22 cellular contexts compared by ENCODE assay signal in the genomic region with DNA sequence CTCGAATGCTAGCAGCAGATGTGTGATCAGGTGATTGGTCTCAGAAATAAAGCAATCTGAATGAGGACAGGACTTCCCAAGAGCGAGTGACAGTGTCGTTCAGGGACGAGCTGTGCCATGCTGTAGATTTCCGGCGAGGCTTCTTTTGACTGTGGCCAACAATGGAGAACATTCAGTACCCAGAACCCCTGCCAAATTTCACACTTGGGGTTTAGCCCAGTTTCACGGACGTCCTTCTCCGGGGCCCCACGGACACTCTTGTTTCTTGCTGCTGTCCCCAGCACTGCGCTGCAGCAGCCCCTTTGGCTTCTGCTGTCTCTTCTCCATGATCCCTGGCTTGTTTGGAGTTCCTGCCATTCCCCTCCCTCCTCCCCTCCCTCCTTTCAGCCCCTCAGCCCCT.
DNase-seq lines count a peak whose midpoint lies in the region; FAIRE-seq and TF ChIP-seq lines count a peak whose summit lies in the region.
"Had no signal": no experiment of that assay in that cellular context is flagged by ENCODE, and none has a peak within 500 bp of the region (broad histone marks: within the 10 kb centered on the region; RNA-seq: fewer than 3 reads in every experiment).

No MANE protein-coding gene starts in this region.

- H3K9ac ChIP-seq in H1 (replicated peaks in 1 of 4; ENCODE audit: extremely low read depth in 1 of 4, low read depth in 3 of 4, low read length in 3 of 4), result no peak overlapping the region

- intact Hi-C loops in prostate gland (cut with DNase I), result no loop called here

- H4K20me1 ChIP-seq in H1 (replicated peaks in 1 of 2; ENCODE audit: control insufficient read depth in 1 of 2, insufficient read depth in 2 of 2, low read length in 2 of 2), result no peaks in the 10 kb centered on the region

- no peaks in the 10 kb centered on the region for H3K79me2 ChIP-seq in H1 (ENCODE audit: control insufficient read depth in 1 of 2, insufficient read depth in 2 of 2, low read length in 2 of 2)

- no peak overlapping the region for H2BK5ac ChIP-seq in H1 (ENCODE audit: low read depth, low read length)

- H3K56ac ChIP-seq in H1 (replicated peaks; ENCODE audit: insufficient read length, low read depth, low read length), result no peak overlapping the region

- no peak overlapping the region for H2BK12ac ChIP-seq in H1 (ENCODE audit: low read depth, low read length)

- CTCF ChIA-PET in H1 (lab: Charles Lee; ENCODE audit: partially characterized antibody), result interaction anchor here (0.7 to 7.6 kb wide), 5 partner anchors 10 to 93 kb away, joined by 3 to 30 read pairs (median 4); no protein-coding TSS in a partner anchor

- in situ Hi-C loops in G401 (cut with HindIII; ENCODE audit: low sequenced_read_pairs), result no loop called here
- in situ Hi-C loops in HAP-1 (cut with MboI; ENCODE audit: low sequenced_read_pairs), result no loop called here

- no peak overlapping the region for H4K8ac ChIP-seq in H1 (ENCODE audit: extremely low read depth, insufficient read depth, low read length)

- H3K27ac ChIP-seq in H1 (ENCODE audit: low read depth, low read length) (no peak overlapping the region), right atrium auricular region (peak overlapping the region; percentile 79 to 90), prostate gland (no peak overlapping the region)
- H3K27ac ChIP-seq: RWPE1 had no signal

- H2AK5ac ChIP-seq in H1 (ENCODE audit: low read depth, low read length), result no peak overlapping the region

- no peak overlapping the region for H2BK120ac ChIP-seq in H1 (replicated peaks; ENCODE audit: low read depth, low read length)

- H4K5ac ChIP-seq in H1 (ENCODE audit: insufficient read length, low read depth, low read length), result no peak overlapping the region

- H3K27me3 ChIP-seq in H1 (replicated peaks in 1 of 4; ENCODE audit: control insufficient read depth in 3 of 4, extremely low read depth in 1 of 4, insufficient read depth in 3 of 4, low read length in 3 of 4) (no peaks in the 10 kb centered on the region), right atrium auricular region (no peaks in the 10 kb centered on the region), prostate gland (replicated peaks; ENCODE audit: insufficient read depth) (no peaks in the 10 kb centered on the region), HAP-1 (ENCODE audit: low read depth) (no peaks in the 10 kb centered on the region)

- no peak overlapping the region for H3K4me2 ChIP-seq in H1 (ENCODE audit: insufficient read depth in 1 of 2, low read depth in 2 of 2, low read length in 2 of 2)

- no peak overlapping the region for H4K91ac ChIP-seq in H1 (replicated peaks; ENCODE audit: insufficient read length, low read length)

- no peak for FAIRE-seq in H1 (lab: Jason Lieb, UNC)
- FAIRE-seq: D721Med, GM19239, H54 had no signal

- POLR2A ChIA-PET in H1 (lab: Charles Lee; ENCODE audit: partially characterized antibody), result interaction anchor here (1.4 kb wide), 1 partner anchor 8 kb away, joined by 3 read pairs; no protein-coding TSS in a partner anchor

- no peaks in the 10 kb centered on the region for H3K23me2 ChIP-seq in H1 (ENCODE audit: low read depth, low read length)

- no peak for TF ChIP-seq RAD21 in H1 (IDR thresholded peaks at IDR 0.05 in 1 of 2, conservative IDR thresholded peaks at IDR 0.05 in 1 of 2; ENCODE audit: low read depth in 2 of 2, low read length in 2 of 2)

- H3K14ac ChIP-seq in H1 (ENCODE audit: insufficient read length), result no peak overlapping the region

- DNase-seq in G401 (ENCODE audit: low spot score) (peak; percentile 60), H1 (ENCODE audit: low read depth in 1 of 2, low spot score in 2 of 2) (no peak), right atrium auricular region (ENCODE audit: low spot score) (peak; percentile 67), prostate gland (ENCODE audit: low spot score) (peak; percentile 39), HAP-1 (ENCODE audit: low spot score in 2 of 2) (no peak), LoVo (ENCODE audit: low spot score) (no peak), putamen (ENCODE audit: low spot score) (no peak), kidney tubule cell (ENCODE audit: low spot score) (no peak)
- DNase-seq: DMS53, GF-D8, Kasumi-1, MM.1S, NCI-H1092, NCI-H1436 treated with DMSO at 0.1 percent for 48 hours, NCI-H1930, NCI-H2227 treated with DMSO at 0.1 percent for 48 hours, NCI-H510A, NCI-H748 treated with DMSO at 0.1 percent for 48 hours had no signal

- H2AFZ ChIP-seq in H1 (ENCODE audit: low read length), result peak overlapping the region; percentile 4; the same call in 1 of the 2 replicates

- no peak overlapping the region for H3K4ac ChIP-seq in H1 (replicated peaks; ENCODE audit: insufficient read length, low read depth, low read length)

- no peaks in the 10 kb centered on the region for H3K79me1 ChIP-seq in H1 (ENCODE audit: low read depth, low read length)

- H2BK20ac ChIP-seq in H1 (ENCODE audit: low read length), result no peak overlapping the region

- WGBS in H1 (ENCODE audit: extremely low coverage in 1 of 2, insufficient coverage in 1 of 2, insufficient read length in 1 of 2, insufficient replicate concordance in 2 of 2, low coverage in 1 of 2, low lambda C conversion rate in 2 of 2, missing lambda C conversion rate in 1 of 2), 2 experiments, result 84% methylated on average over 11 of the region's 11 CpGs; no CpG with 5 or more reads in 1 of the 2 experiments
- WGBS in prostate gland, result 21% methylated on average over 11 of the region's 11 CpGs

- no peak overlapping the region for H3K23ac ChIP-seq in H1 (ENCODE audit: insufficient read length)

- no peak for TF ChIP-seq EP300 in H1 (IDR thresholded peaks at IDR 0.05; ENCODE audit: borderline replicate concordance in 1 of 2, low read depth in 2 of 2, low read length in 2 of 2)

- H3K4me1 ChIP-seq in H1 (replicated peaks in 1 of 4; ENCODE audit: control insufficient read depth in 3 of 4, insufficient read depth in 4 of 4, low read length in 3 of 4) (peaks cover 7 to 16% (median 10%) of the 10 kb centered on the region in 4 experiments; a peak in 6 of 7 replicates), right atrium auricular region (peaks cover 0 to 24% of the 10 kb centered on the region in 2 donors), prostate gland (replicated peaks) (no peaks in the 10 kb centered on the region), HAP-1 (peaks cover 15% of the 10 kb centered on the region)

- H3K36me3 ChIP-seq in H1 (ENCODE audit: control insufficient read depth in 2 of 4, insufficient read depth in 4 of 4, low read length in 3 of 4), result no peaks in the 10 kb centered on the region
- H3K36me3 ChIP-seq in right atrium auricular region, result no peaks in the 10 kb centered on the region
- no peaks in the 10 kb centered on the region for H3K36me3 ChIP-seq in prostate gland
- no peaks in the 10 kb centered on the region for H3K36me3 ChIP-seq in HAP-1 (replicated peaks)

- H3K9me3 ChIP-seq in H1 (ENCODE audit: insufficient read depth in 2 of 2, low read depth in 1 of 2, low read length in 1 of 2), result no peaks in the 10 kb centered on the region
- H3K9me3 ChIP-seq in right atrium auricular region, result no peaks in the 10 kb centered on the region
- no peaks in the 10 kb centered on the region for H3K9me3 ChIP-seq in prostate gland
- no peaks in the 10 kb centered on the region for H3K9me3 ChIP-seq in HAP-1

- TF ChIP-seq POLR2A in H1 (IDR thresholded peaks at IDR 0.05; ENCODE audit: control extremely low read depth in 1 of 2, low read depth in 2 of 2, low read length in 2 of 2) (no peak), prostate gland (IDR thresholded peaks at IDR 0.05) (no peak)

- no peak overlapping the region for H3K4me3 ChIP-seq in H1 (ENCODE audit: extremely low read depth in 1 of 4, insufficient read depth in 2 of 4, low read depth in 3 of 4, low read length in 4 of 4)
- no peak overlapping the region for H3K4me3 ChIP-seq in right atrium auricular region
- H3K4me3 ChIP-seq in prostate gland, result no peak overlapping the region
- H3K4me3 ChIP-seq in HAP-1, result no peak overlapping the region

- TF ChIP-seq CTCF in H1 (IDR thresholded peaks at IDR 0.05; ENCODE audit: control extremely low read depth in 1 of 3, insufficient read depth in 1 of 3, low read depth in 1 of 3, low read length in 3 of 3), result no peak
- no peak for TF ChIP-seq CTCF in right atrium auricular region (IDR thresholded peaks at IDR 0.05)
- no peak for TF ChIP-seq CTCF in prostate gland (IDR thresholded peaks at IDR 0.05)

- no peak overlapping the region for H2BK15ac ChIP-seq in H1 (ENCODE audit: low read length)

- H3K18ac ChIP-seq in H1 (ENCODE audit: extremely low read depth, low read length), result no peak overlapping the region

TF ChIP-seq in H1, 55 proteins besides CTCF, POLR2A, EP300 and RAD21:
- TF ChIP-seq JUN (IDR thresholded peaks at IDR 0.05; ENCODE audit: low read depth, low read length), result no peak
- no peak for TF ChIP-seq SP2 (IDR thresholded peaks at IDR 0.05; ENCODE audit: low read length)
- no peak for TF ChIP-seq RXRA (IDR thresholded peaks at IDR 0.05; ENCODE audit: insufficient read depth, low read depth, low read length)
- no peak for TF ChIP-seq SUZ12 (IDR thresholded peaks at IDR 0.05; ENCODE audit: low read length)
- no peak for TF ChIP-seq TEAD4 (IDR thresholded peaks at IDR 0.05; ENCODE audit: low read depth, low read length)
TF ChIP-seq in H1: peak in this region for 0.

Comparison
In these comparisons a context has a peak if more than half of its experiments do, and no peak if none do; other contexts are left out.
1. DNase-seq: peak in G401 (single experiment), right atrium auricular region (single experiment) and prostate gland (single experiment); none in H1 (0 of 2), HAP-1 (0 of 2), LoVo (single experiment), putamen (single experiment) and kidney tubule cell (single experiment).
2. H3K27ac ChIP-seq: peak in right atrium auricular region (2 of 2); none in H1 (single experiment) and prostate gland (0 of 2).